8 cellular contexts compared by ENCODE assay signal in the genomic region with DNA sequence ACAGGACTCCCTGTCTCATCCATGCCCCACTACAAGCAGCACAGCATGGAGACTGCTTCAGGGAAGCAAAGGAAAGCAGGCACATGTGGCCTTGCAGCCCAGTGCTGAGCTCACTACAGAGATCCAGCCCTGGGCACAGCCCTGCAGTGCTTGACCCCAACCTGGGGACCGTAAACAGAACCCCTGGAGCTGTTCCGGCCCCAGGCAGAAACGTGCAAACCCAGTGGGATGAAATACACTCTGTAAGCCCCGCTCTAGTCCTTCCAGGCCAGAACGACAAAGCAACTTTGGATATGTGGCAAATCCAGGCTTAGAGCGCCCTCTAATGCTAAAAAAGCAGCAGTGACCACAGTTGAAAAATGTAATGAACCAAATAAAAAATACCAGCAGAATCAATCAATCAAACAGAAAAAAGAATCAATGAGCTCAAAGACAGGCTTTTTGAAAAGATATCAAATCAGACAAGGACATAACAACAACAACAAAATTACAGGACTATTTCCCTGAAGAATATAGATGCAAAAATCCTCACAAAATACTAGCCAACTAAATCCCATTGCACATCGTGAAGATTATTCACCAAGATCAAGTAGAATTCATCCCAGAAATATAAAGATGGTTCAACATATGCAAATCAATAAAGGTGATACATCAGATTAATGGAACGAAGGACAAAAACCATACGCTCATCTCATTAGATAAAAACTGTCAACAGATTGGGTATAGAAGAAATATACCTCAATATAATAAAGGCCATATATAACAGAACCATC. TPM values are rescaled to one million over a fixed set of nuclear protein-coding genes. Genes with fewer than 3 reads are reported as not detected.
DNase-seq lines count a peak whose midpoint lies in the region; ATAC-seq, FAIRE-seq and TF ChIP-seq lines count a peak whose summit lies in the region.

No MANE protein-coding gene starts in this region.

- ATAC-seq in HepG2 (peak; percentile 94), GM21423 (IDR thresholded peaks at IDR 0.05; ENCODE audit: unreplicated experiment) (no peak), HG02981 (IDR thresholded peaks at IDR 0.05; ENCODE audit: unreplicated experiment) (no peak)

- H3K9me3 ChIP-seq in HepG2 (ENCODE audit: low read length), result no peaks in the 10 kb centered on the region
- H3K9me3 ChIP-seq in CD4-positive, alpha-beta memory T cell (ENCODE audit: control insufficient read depth in 1 of 2, low read length in 2 of 2), result no peaks in the 10 kb centered on the region

- no peak overlapping the region for H3K9ac ChIP-seq in HepG2 (ENCODE audit: insufficient read depth, low read depth, low read length)

- H3K4me1 ChIP-seq in HepG2 (ENCODE audit: insufficient read depth, low read length), result no peaks in the 10 kb centered on the region
- H3K4me1 ChIP-seq in CD4-positive, alpha-beta memory T cell (ENCODE audit: insufficient read depth, low read length), result no peaks in the 10 kb centered on the region

- TF ChIP-seq CTCF in bronchial epithelial cell (IDR thresholded peaks at IDR 0.05; ENCODE audit: insufficient read depth, low read length, severe bottlenecking) (peak; percentile 68), HepG2 (CRISPR knock-in tag; IDR thresholded peaks at IDR 0.05) (peak; percentile 82)

- no peaks in the 10 kb centered on the region for H3K4me1 Mint-ChIP-seq in CD4-positive, alpha-beta memory T cell

- no peak for FAIRE-seq in bronchial epithelial cell (lab: Jason Lieb, UNC)
- peak; percentile 63 for FAIRE-seq in HepG2 (lab: Jason Lieb, UNC)

- BruUV-seq in HepG2 (replicated peaks; lab: Mats Ljungman, UMichigan), result no TSS peak

- H3K36me3 ChIP-seq in H7 (replicated peaks; ENCODE audit: control insufficient read depth, insufficient read depth, low read length) (no peaks in the 10 kb centered on the region), bronchial epithelial cell (ENCODE audit: control insufficient read depth, insufficient read depth, low read length) (no peaks in the 10 kb centered on the region), HepG2 (replicated peaks in 1 of 2; ENCODE audit: control insufficient read depth in 1 of 2, insufficient read depth in 2 of 2, low read length in 2 of 2) (no peaks in the 10 kb centered on the region)
- no peaks in the 10 kb centered on the region for H3K36me3 ChIP-seq in CD4-positive, alpha-beta memory T cell (ENCODE audit: insufficient read depth, low read length)

- H3K27ac ChIP-seq in HepG2 (ENCODE audit: extremely low read length, insufficient read depth, low read length), result no peak overlapping the region
- H3K27ac ChIP-seq in CD4-positive, alpha-beta memory T cell (ENCODE audit: low read depth, low read length), result no peak overlapping the region

- no peak overlapping the region for H3K4me3 Mint-ChIP-seq in CD4-positive, alpha-beta memory T cell

- H3K27me3 ChIP-seq in H7 (ENCODE audit: control insufficient read depth, insufficient read depth, low read length) (no peaks in the 10 kb centered on the region), bronchial epithelial cell (ENCODE audit: control insufficient read depth, insufficient read depth, low read length) (no peaks in the 10 kb centered on the region), HepG2 (ENCODE audit: control insufficient read depth in 1 of 2, insufficient read depth in 2 of 2, low read length in 2 of 2) (no peaks in the 10 kb centered on the region)
- no peaks in the 10 kb centered on the region for H3K27me3 ChIP-seq in CD4-positive, alpha-beta memory T cell (ENCODE audit: insufficient read depth, low read length)

- CTCF ChIA-PET in HepG2 (lab: Yijun Ruan, JAX; ENCODE audit: low intra/inter-chr PET ratio, low total read pairs), result interaction anchor here (1.0 to 2.0 kb wide), 5 partner anchors 212 to 274 kb away, joined by 3 to 23 read pairs (median 21); a partner anchor contains a TSS
- CTCF ChIA-PET in CD4-positive, alpha-beta memory T cell (lab: Charles Lee; ENCODE audit: partially characterized antibody), result interaction anchor here (0.9 to 1.8 kb wide), 4 partner anchors 13 to 262 kb away, joined by 3 to 6 read pairs (median 3); a partner anchor contains a TSS

- no peaks in the 10 kb centered on the region for H3K27me3 Mint-ChIP-seq in CD4-positive, alpha-beta memory T cell

- no peak overlapping the region for H3K27ac Mint-ChIP-seq in CD4-positive, alpha-beta memory T cell

- TF ChIP-seq POLR2A in HepG2 (IDR thresholded peaks at IDR 0.05; ENCODE audit: insufficient read depth in 1 of 2, low read depth in 2 of 2, low read length in 2 of 2), result no peak

- H3K9me3 Mint-ChIP-seq in CD4-positive, alpha-beta memory T cell, result peaks cover 0 to 1% (median 0%) of the 10 kb centered on the region in 8 donors

- no peaks in the 10 kb centered on the region for H4K20me1 ChIP-seq in HepG2 (ENCODE audit: insufficient read depth, low read length)

- peak overlapping the region; percentile 62 for H3K4me2 ChIP-seq in HepG2 (ENCODE audit: low read depth, low read length)

- intact Hi-C loops in HepG2 (cut with micrococcal nuclease; ENCODE audit: unreplicated experiment), result loop anchor here (1.0 kb wide), 3 partner anchors 254 to 273 kb away; a partner anchor contains a TSS
- intact Hi-C loops in CD4-positive, alpha-beta memory T cell (cut with micrococcal nuclease), result no loop called here

- TF ChIP-seq EP300 in HepG2 (IDR thresholded peaks at IDR 0.05; ENCODE audit: low read depth in 2 of 2, low read length in 2 of 2), result no peak
- TF ChIP-seq EP300 in HepG2 (CRISPR knock-in tag; IDR thresholded peaks at IDR 0.05; ENCODE audit: borderline replicate concordance), result no peak

- in situ Hi-C loops in HepG2 (cut with HindIII; ENCODE audit: extremely low pct_ligation_motif_present, low pct_unique_long_range_greater_than_20kb), result loop anchor here (5.0 kb wide), 1 partner anchor 274 kb away; no protein-coding TSS in a partner anchor

- H3K4me3 ChIP-seq in H7 (ENCODE audit: insufficient read depth, low read depth, low read length) (no peak overlapping the region), bronchial epithelial cell (ENCODE audit: low read depth, low read length) (no peak overlapping the region), HepG2 (replicated peaks in 1 of 3; ENCODE audit: insufficient read depth in 1 of 3, low read depth in 2 of 3, low read length in 3 of 3) (no peak overlapping the region; a peak in 1 of 6 replicates)
- H3K4me3 ChIP-seq in CD4-positive, alpha-beta memory T cell (ENCODE audit: low read length in 2 of 2), result no peak overlapping the region

- DNase-seq in DMS53 (lab: John Stamatoyannopoulos, UW) (peak; percentile 84), H7 (peak; percentile 52), NCI-H345 (lab: John Stamatoyannopoulos, UW) (peak; percentile 68), bronchial epithelial cell (ENCODE audit: low read depth) (peak; percentile 22), HepG2 (ENCODE audit: low spot score) (peak; percentile 50)
- DNase-seq in CD4-positive, alpha-beta memory T cell, result no peak

- no peaks in the 10 kb centered on the region for H3K79me2 ChIP-seq in HepG2 (ENCODE audit: insufficient read depth, low read length)

- 26% methylated on average over 8 of the region's 9 CpGs for WGBS in HepG2 (ENCODE audit: low lambda C conversion rate)

- no peak overlapping the region for H2AFZ ChIP-seq in HepG2 (ENCODE audit: low read length)

- POLR2A ChIA-PET in HepG2 (lab: Yijun Ruan, JAX), result no interaction called here
- POLR2A ChIA-PET in CD4-positive, alpha-beta memory T cell (lab: Charles Lee; ENCODE audit: partially characterized antibody), result no interaction called here

- no peaks in the 10 kb centered on the region for H3K36me3 Mint-ChIP-seq in CD4-positive, alpha-beta memory T cell

- peak; percentile 72 for TF ChIP-seq RAD21 in HepG2 (CRISPR knock-in tag; IDR thresholded peaks at IDR 0.05)

TF ChIP-seq in HepG2, 621 proteins besides CTCF, POLR2A, EP300 and RAD21 (continues in another document):
- TF ChIP-seq FOSL2 (CRISPR knock-in tag; IDR thresholded peaks at IDR 0.05) (no peak), STAG1 (CRISPR knock-in tag; IDR thresholded peaks at IDR 0.05) (peak; percentile 93), ZNF761 (CRISPR knock-in tag; conservative IDR thresholded peaks at IDR 0.05) (no peak), HNRNPUL1 (IDR thresholded peaks at IDR 0.05; ENCODE audit: low read depth, low read length) (no peak), ZNF235 (CRISPR knock-in tag; IDR thresholded peaks at IDR 0.05; ENCODE audit: borderline replicate concordance) (no peak)

RNA-seq across cellular contexts. Expression of a gene that starts 45.6 kb away (rescaled TPM):
- 8.3 and 9.5 TPM in 2 replicates for total RNA-seq in H7 (2014; rRNA removed; shearing (Covaris generic))
- total RNA-seq in bronchial epithelial cell, result 0.64 and 1.3 TPM in 2 replicates
- 5.7 and 11.1 TPM in 2 replicates for total RNA-seq in HepG2 (2016; rRNA removed; fragmentation: Illumina TruSeq; extraction: Trizol)
- 2.6 and 3.1 TPM in 2 replicates for total RNA-seq in HepG2 (2016; cell fraction: cytosol; rRNA removed; fragmentation: Illumina TruSeq; extraction: Trizol; ENCODE audit: low read depth)
- 6.4 and 11.8 TPM in 2 replicates for total RNA-seq in HepG2 (2016; cell fraction: insoluble cytoplasmic fraction; rRNA removed; fragmentation: Illumina TruSeq; extraction: Trizol)
- total RNA-seq in HepG2 (2016; cell fraction: membrane; rRNA removed; fragmentation: Illumina TruSeq; extraction: Trizol), result 2.2 and 2.6 TPM in 2 replicates
- total RNA-seq in HepG2 (2016; cell fraction: nucleus; rRNA removed; fragmentation: Illumina TruSeq; extraction: Trizol), result 36.3 and 40.6 TPM in 2 replicates
- polyA plus RNA-seq in HepG2 (2011; rRNA removed), result 3.4 and 7.3 TPM in 2 replicates
- polyA plus RNA-seq in HepG2 (2011; cell fraction: cytosol; rRNA removed), result 1.4 and 1.9 TPM in 2 replicates
- 7.3 and 9.7 TPM in 2 replicates for polyA plus RNA-seq in HepG2 (2011; cell fraction: nucleus; rRNA removed)
- 1.1 and 2.7 TPM in 2 replicates for polyA plus RNA-seq in HepG2 (2012)
- polyA plus RNA-seq in HepG2 (2016; cell fraction: cytosol; fragmentation: Illumina TruSeq; extraction: Trizol; ENCODE audit: low read depth), result 0.36 and 0.75 TPM in 2 replicates
- 4.5 and 5.5 TPM in 2 replicates for polyA plus RNA-seq in HepG2 (2016; cell fraction: insoluble cytoplasmic fraction; fragmentation: Illumina TruSeq; extraction: Trizol; ENCODE audit: low read depth)
- 0.85 and 1.1 TPM in 2 replicates for polyA plus RNA-seq in HepG2 (2016; cell fraction: membrane; fragmentation: Illumina TruSeq; extraction: Trizol; ENCODE audit: low read depth)
- 31.5 and 33.6 TPM in 2 replicates for polyA plus RNA-seq in HepG2 (2016; cell fraction: nucleus; fragmentation: Illumina TruSeq; extraction: Trizol; ENCODE audit: insufficient read depth, low read depth)
- polyA minus RNA-seq in HepG2 (2011; rRNA and poly(A)+ RNA removed; ENCODE audit: low replicate concordance), result 7.6 and 14.7 TPM in 2 replicates
- polyA minus RNA-seq in HepG2 (2011; cell fraction: cytosol; rRNA and poly(A)+ RNA removed), result 2.1 and 2.2 TPM in 2 replicates
- polyA minus RNA-seq in HepG2 (2011; cell fraction: nucleus; rRNA and poly(A)+ RNA removed), result 25.5 and 35.4 TPM in 2 replicates
- total RNA-seq in CD4-positive, alpha-beta memory T cell, result 10 to 100 TPM; 13.6 to 15.4 TPM
- 1 to 10 TPM; 3.5 to 4.6 TPM for polyA plus RNA-seq in CD4-positive, alpha-beta memory T cell

Comparison
In these comparisons a context has a peak if more than half of its experiments do, and no peak if none do; other contexts are left out.
1. DNase-seq: peak in DMS53 (single experiment), H7 (single experiment), NCI-H345 (single experiment), bronchial epithelial cell (single experiment) and HepG2 (single experiment); none in CD4-positive, alpha-beta memory T cell (0 of 5).